In the genomic region with DNA sequence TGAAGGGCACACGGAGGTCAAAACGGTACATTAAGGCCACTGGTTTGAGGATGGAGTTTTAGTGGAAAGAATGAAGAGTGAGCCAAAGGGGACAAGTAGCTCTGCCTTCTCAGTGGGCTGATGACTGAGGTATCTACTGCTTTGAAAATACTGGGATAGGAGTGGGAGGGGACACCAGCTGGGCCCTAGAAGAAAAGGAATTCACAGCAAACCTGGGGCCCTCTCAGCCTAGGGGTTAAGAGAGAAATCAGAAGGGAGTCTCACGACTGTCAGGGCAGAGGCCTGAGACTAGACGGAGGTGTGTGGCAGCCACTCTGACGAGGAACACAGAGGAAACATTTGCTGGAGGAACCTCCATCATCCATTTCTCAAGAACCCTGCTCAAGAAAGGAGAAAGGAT, we compare ENCODE assay signal across 1 cellular context.
TF ChIP-seq lines count a peak whose summit lies in the region.

No MANE protein-coding gene starts in this region.

TF ChIP-seq in IMR-90, 13 proteins besides CTCF, POLR2A, EP300 and RAD21:
- TF ChIP-seq SMC3 (IDR thresholded peaks at IDR 0.05; ENCODE audit: low read depth, low read length) = no peak
- TF ChIP-seq RFX5 (IDR thresholded peaks at IDR 0.05; ENCODE audit: low read depth, low read length) = no peak
- no peak for TF ChIP-seq FOS (IDR thresholded peaks at IDR 0.05; ENCODE audit: low read depth, low read length)
- TF ChIP-seq MAZ (IDR thresholded peaks at IDR 0.05; ENCODE audit: borderline replicate concordance, low read depth, low read length) = no peak
- no peak for TF ChIP-seq NFE2L2 (IDR thresholded peaks at IDR 0.05; ENCODE audit: low read depth, low read length)
- TF ChIP-seq, protein P1, sequence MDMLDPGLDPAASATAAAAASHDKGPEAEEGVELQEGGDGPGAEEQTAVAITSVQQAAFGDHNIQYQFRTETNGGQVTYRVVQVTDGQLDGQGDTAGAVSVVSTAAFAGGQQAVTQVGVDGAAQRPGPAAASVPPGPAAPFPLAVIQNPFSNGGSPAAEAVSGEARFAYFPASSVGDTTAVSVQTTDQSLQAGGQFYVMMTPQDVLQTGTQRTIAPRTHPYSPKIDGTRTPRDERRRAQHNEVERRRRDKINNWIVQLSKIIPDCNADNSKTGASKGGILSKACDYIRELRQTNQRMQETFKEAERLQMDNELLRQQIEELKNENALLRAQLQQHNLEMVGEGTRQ (IDR thresholded peaks at IDR 0.05; ENCODE audit: low read depth, low read length) = no peak
- TF ChIP-seq BHLHE40 (IDR thresholded peaks at IDR 0.05; ENCODE audit: low read depth, low read length) = no peak
- no peak for TF ChIP-seq RCOR1 (IDR thresholded peaks at IDR 0.05; ENCODE audit: insufficient replicate concordance, low read length)
- no peak for TF ChIP-seq ELK1 (IDR thresholded peaks at IDR 0.05; ENCODE audit: borderline replicate concordance, low read depth, low read length)
